ENCODE assay signal across 12 cellular contexts in genomic region chr7:27709137-27710075, GRCh38. TPM values are rescaled to one million over a fixed set of nuclear protein-coding genes. Genes with fewer than 3 reads are reported as not detected.
DNase-seq lines count a peak whose midpoint lies in the region; ATAC-seq and TF ChIP-seq lines count a peak whose summit lies in the region.
"Had no signal": no experiment of that assay in that cellular context is flagged by ENCODE, and none has a peak within 500 bp of the region (broad histone marks: within the 10 kb centered on the region; RNA-seq: fewer than 3 reads in every experiment).

No MANE protein-coding gene starts in this region.

- DNase-seq in Caki2 (ENCODE audit: low read depth) (peak; percentile 44), LHCN-M2 (ENCODE audit: low read depth) (peak; percentile 80), cardiac fibroblast (ENCODE audit: low read depth in 2 of 2) (peak; percentile 82 to 83), H7 (no peak)
- DNase-seq: activated B cell treated with CpG ODN at 0.5 μM for 24 hours, activated gamma-delta T cell treated with Interleukin-2 at 50 U/mL for 16 hours, NCI-H345 had no signal

- H3K4me3 ChIP-seq in cardiac fibroblast (replicated peaks in 1 of 2; ENCODE audit: low read depth in 2 of 2, low read length in 2 of 2), result no peak overlapping the region
- H3K4me3 ChIP-seq in H7 (ENCODE audit: insufficient read depth, low read depth, low read length), result no peak overlapping the region

- no peaks in the 10 kb centered on the region for H3K27me3 Mint-ChIP-seq in nephron (ENCODE audit: low read depth)
- H3K27me3 Mint-ChIP-seq: type B pancreatic cell had no signal

- TF ChIP-seq CTCF in cardiac fibroblast (IDR thresholded peaks at IDR 0.05; ENCODE audit: low read depth, low read length) (no peak), nephron (IDR thresholded peaks at IDR 0.05; ENCODE audit: unreplicated experiment in 3 of 3) (no peak)

- no peaks in the 10 kb centered on the region for H3K9me3 Mint-ChIP-seq in nephron

- in situ Hi-C loops in Caki2 (cut with HindIII; ENCODE audit: low pct_unique_long_range_greater_than_20kb, low sequenced_read_pairs), result no loop called here

- no peaks in the 10 kb centered on the region for H3K27me3 ChIP-seq in H7 (ENCODE audit: control insufficient read depth, insufficient read depth, low read length)

- no peak overlapping the region for H3K4me3 Mint-ChIP-seq in nephron
- H3K4me3 Mint-ChIP-seq: activated B cell treated with CpG ODN at 0.5 μM for 24 hours, type B pancreatic cell had no signal

- no peaks in the 10 kb centered on the region for H3K36me3 ChIP-seq in H7 (replicated peaks; ENCODE audit: control insufficient read depth, insufficient read depth, low read length)

- H3K27ac Mint-ChIP-seq in nephron, result peak overlapping the region in 2 of 3 experiments; percentile 19 to 20
- H3K27ac Mint-ChIP-seq: activated B cell treated with CpG ODN at 0.5 μM for 24 hours, type B pancreatic cell had no signal

- H3K36me3 Mint-ChIP-seq in nephron (ENCODE audit: low read depth), result no peaks in the 10 kb centered on the region
- H3K36me3 Mint-ChIP-seq: type B pancreatic cell had no signal

- ATAC-seq in HG02938 (IDR thresholded peaks at IDR 0.05; ENCODE audit: unreplicated experiment) (no peak), HG02885 (IDR thresholded peaks at IDR 0.05; ENCODE audit: poor library complexity, unreplicated experiment) (no peak)
- ATAC-seq: sciatic nerve had no signal

- H3K4me1 Mint-ChIP-seq in nephron, result peaks cover 17% of the 10 kb centered on the region

RNA-seq across cellular contexts. Expression of gene TAX1BP1, which starts 30.6 kb away (rescaled TPM):
- 29.7 and 42.8 TPM in 2 replicates for total RNA-seq in Caki2 (2014; rRNA removed; shearing (Covaris generic); ENCODE audit: low replicate concordance)
- total RNA-seq in LHCN-M2 (2014; rRNA removed), result 108 and 131 TPM in 2 replicates
- 93.3 TPM for polyA plus RNA-seq in LHCN-M2 (2012)
- 51.6 and 62.2 TPM in 2 replicates for total RNA-seq in H7 (2014; rRNA removed; shearing (Covaris generic))

RNA-seq across cellular contexts. Expression of gene HIBADH, which starts 46.7 kb away (rescaled TPM):
- total RNA-seq in Caki2 (2014; rRNA removed; shearing (Covaris generic); ENCODE audit: low replicate concordance), result 171 and 192 TPM in 2 replicates
- 91.4 and 99.7 TPM in 2 replicates for total RNA-seq in LHCN-M2 (2014; rRNA removed)
- 80.3 TPM for polyA plus RNA-seq in LHCN-M2 (2012)
- 42.0 and 53.7 TPM in 2 replicates for total RNA-seq in H7 (2014; rRNA removed; shearing (Covaris generic))
